In the genomic region with DNA sequence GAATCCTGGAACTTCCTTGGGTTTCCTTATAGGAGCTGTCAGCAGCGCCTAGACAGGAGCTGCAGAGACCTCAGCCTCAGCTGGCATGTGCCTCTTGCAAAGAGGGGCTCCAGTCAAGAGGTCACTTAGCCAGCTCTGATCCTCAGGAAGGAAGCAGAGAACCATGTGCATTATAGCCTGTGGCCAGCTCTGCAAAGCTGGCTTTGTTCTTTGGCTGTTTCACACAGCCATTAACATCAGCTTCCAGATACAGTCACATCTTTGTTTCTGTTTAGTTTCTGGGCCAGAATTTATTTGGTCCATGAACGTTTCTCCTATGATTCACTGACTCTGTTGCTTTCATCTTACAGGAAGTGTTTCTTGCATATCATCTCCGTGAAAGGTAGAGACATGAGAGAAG, we compare ENCODE assay signal across 26 cellular contexts.
DNase-seq lines count a peak whose midpoint lies in the region; ATAC-seq and TF ChIP-seq lines count a peak whose summit lies in the region.
"Had no signal": no experiment of that assay in that cellular context is flagged by ENCODE, and none has a peak within 500 bp of the region (broad histone marks: within the 10 kb centered on the region; RNA-seq: fewer than 3 reads in every experiment).

No MANE protein-coding gene starts in this region.

- no peaks in the 10 kb centered on the region for H3K4me1 ChIP-seq in colonic mucosa
- H3K4me1 ChIP-seq in MM.1S (ENCODE audit: low read length) = no peaks in the 10 kb centered on the region
- H3K4me1 ChIP-seq: psoas muscle, SJCRH30 had no signal

- peak overlapping the region; percentile 2 for H3K27ac Mint-ChIP-seq in T-helper 17 cell
- H3K27ac Mint-ChIP-seq: activated CD4-positive, alpha-beta memory T cell treated with anti-CD3 and anti-CD28 coated beads for 36 hours; activated T-helper 17 cell treated with anti-CD3 and anti-CD28 coated beads, Interleukin-2, amount 50 U/mL, for 72 hours; CD8-positive, alpha-beta T cell; dendritic cell treated with granulocyte-macrophage colony-stimulating factor and Interleukin-4, amounts not matched to agents 40 ng/mL and 50 ng/mL, for 4 days; T-cell had no signal

- no peak overlapping the region for H2AFZ ChIP-seq in MM.1S (ENCODE audit: low read length)

- peaks cover 8% of the 10 kb centered on the region for H3K36me3 Mint-ChIP-seq in T-helper 17 cell (ENCODE audit: low read depth)
- H3K36me3 Mint-ChIP-seq: activated CD4-positive, alpha-beta memory T cell treated with anti-CD3 and anti-CD28 coated beads for 36 hours had no signal

- H3K9me3 ChIP-seq in AG04450 (ENCODE audit: control insufficient read depth, insufficient read depth, low read length) (no peaks in the 10 kb centered on the region), T-helper 17 cell (ENCODE audit: control insufficient read depth, low read length, poor library complexity, severe bottlenecking) (no peaks in the 10 kb centered on the region), colonic mucosa (no peaks in the 10 kb centered on the region), MM.1S (replicated peaks; ENCODE audit: insufficient read depth, low read length) (no peaks in the 10 kb centered on the region)
- H3K9me3 ChIP-seq: psoas muscle, SJCRH30, tibial nerve had no signal

- CTCF ChIA-PET in AG04450 (lab: Charles Lee) = no interaction called here

- no peak for TF ChIP-seq CTCF in AG04450 (IDR thresholded peaks at IDR 0.05; ENCODE audit: low read depth, low read length)
- no peak for TF ChIP-seq CTCF in colonic mucosa (IDR thresholded peaks at IDR 0.05)
- no peak for TF ChIP-seq CTCF in MM.1S (IDR thresholded peaks at IDR 0.05; ENCODE audit: low read length)

- H3K36me3 ChIP-seq in colonic mucosa = no peaks in the 10 kb centered on the region
- no peaks in the 10 kb centered on the region for H3K36me3 ChIP-seq in MM.1S (replicated peaks; ENCODE audit: insufficient read depth, low read length)
- H3K36me3 ChIP-seq: SJCRH30 had no signal

- no peaks in the 10 kb centered on the region for H3K79me2 ChIP-seq in MM.1S (ENCODE audit: low read length)

- no peak for ATAC-seq in T-helper 17 cell
- ATAC-seq: activated CD4-positive, CD25-positive, alpha-beta regulatory T cell treated with anti-CD3 and anti-CD28 coated beads, Interleukin-2, amount 50 U/mL, for 24 hours; activated T-helper 17 cell treated with anti-CD3 and anti-CD28 coated beads, Interleukin-2, amount 50 U/mL, for 72 hours; CD8-positive, alpha-beta T cell; psoas muscle; stimulated activated naive CD8-positive, alpha-beta T cell treated with anti-CD3 and anti-CD28 coated beads, Interleukin-15, Interleukin-2, amounts not matched to agents 100 U/mL and 50 U/mL, for 24 hours; T-cell had no signal

- DNase-seq in AG04450 (ENCODE audit: low read depth, low spot score) (no peak), T-helper 17 cell (no peak), foreskin melanocyte (peak; percentile 93), middle frontal gyrus (ENCODE audit: extremely low spot score, low spot score) (peak; percentile 29), DMS79 (lab: John Stamatoyannopoulos, UW) (no peak), NCI-H1436 treated with DMSO at 0.1 percent for 48 hours (lab: John Stamatoyannopoulos, UW) (no peak), colonic mucosa (no peak), MM.1S (no peak)
- DNase-seq: activated CD4-positive, alpha-beta memory T cell treated with anti-CD3 and anti-CD28 coated beads for 36 hours; activated CD8-positive, alpha-beta memory T cell treated with anti-CD3 and anti-CD28 coated beads, Interleukin-2, amount 50 U/mL, for 48 hours; activated naive CD4-positive, alpha-beta T cell treated with anti-CD3 and anti-CD28 coated beads, Interleukin-2, amount 50 U/mL, for 16 hours; CD8-positive, alpha-beta T cell; left cardiac atrium; NCI-H1092 treated with DMSO at 0.1 percent for 48 hours; NCI-H1930; NCI-H526 treated with DMSO at 0.1 percent for 48 hours; psoas muscle; SJCRH30; stimulated activated naive CD8-positive, alpha-beta T cell treated with anti-CD3 and anti-CD28 coated beads, Interleukin-15, Interleukin-2, amounts not matched to agents 100 U/mL and 50 U/mL, for 24 hours; T-cell had no signal

- peaks cover 13% of the 10 kb centered on the region for H3K4me1 Mint-ChIP-seq in T-helper 17 cell
- H3K4me1 Mint-ChIP-seq: activated T-helper 17 cell treated with anti-CD3 and anti-CD28 coated beads, Interleukin-2, amount 50 U/mL, for 72 hours had no signal

- H3K4me2 ChIP-seq in MM.1S (ENCODE audit: low read depth, low read length) = no peak overlapping the region

- H3K27me3 ChIP-seq in AG04450 (ENCODE audit: control insufficient read depth, insufficient read depth, low read length) = no peaks in the 10 kb centered on the region
- H3K27me3 ChIP-seq in colonic mucosa = no peaks in the 10 kb centered on the region
- H3K27me3 ChIP-seq in MM.1S (replicated peaks; ENCODE audit: insufficient read depth, low read length) = no peaks in the 10 kb centered on the region
- H3K27me3 ChIP-seq: cardiac muscle cell, SJCRH30, tibial nerve had no signal

- H3K4me3 ChIP-seq in AG04450 (ENCODE audit: low read depth, low read length) (no peak overlapping the region), colonic mucosa (no peak overlapping the region), MM.1S (ENCODE audit: low read length) (no peak overlapping the region)
- H3K4me3 ChIP-seq: cardiac muscle cell, psoas muscle, SJCRH30, tibial nerve had no signal

- H3K4me3 Mint-ChIP-seq in T-helper 17 cell = no peak overlapping the region
- H3K4me3 Mint-ChIP-seq: activated CD4-positive, alpha-beta memory T cell treated with anti-CD3 and anti-CD28 coated beads for 36 hours; activated T-helper 17 cell treated with anti-CD3 and anti-CD28 coated beads, Interleukin-2, amount 50 U/mL, for 72 hours; B cell; CD8-positive, alpha-beta T cell; dendritic cell treated with granulocyte-macrophage colony-stimulating factor and Interleukin-4, amounts not matched to agents 40 ng/mL and 50 ng/mL, for 4 days; T-cell had no signal

- POLR2A ChIA-PET in AG04450 (lab: Yijun Ruan, JAX) = no interaction called here

- no peaks in the 10 kb centered on the region for H3K9me2 ChIP-seq in MM.1S (replicated peaks; ENCODE audit: insufficient read depth, low read length)

- H4K20me1 ChIP-seq in MM.1S (ENCODE audit: insufficient read depth, low read length) = no peaks in the 10 kb centered on the region

- intact Hi-C loops in colonic mucosa (cut with DNase I) = no loop called here

- H3K27ac ChIP-seq in AG04450 (ENCODE audit: low read depth, low read length) = peak overlapping the region; percentile 11
- H3K27ac ChIP-seq in colonic mucosa = no peak overlapping the region
- H3K27ac ChIP-seq in MM.1S (ENCODE audit: low read length) = no peak overlapping the region
- H3K27ac ChIP-seq: cardiac muscle cell, psoas muscle, SJCRH30 had no signal

- no peaks in the 10 kb centered on the region for H3K27me3 Mint-ChIP-seq in T-helper 17 cell
- H3K27me3 Mint-ChIP-seq: activated CD4-positive, alpha-beta memory T cell treated with anti-CD3 and anti-CD28 coated beads for 36 hours; activated T-helper 17 cell treated with anti-CD3 and anti-CD28 coated beads, Interleukin-2, amount 50 U/mL, for 72 hours; B cell; dendritic cell treated with granulocyte-macrophage colony-stimulating factor and Interleukin-4, amounts not matched to agents 40 ng/mL and 50 ng/mL, for 4 days; T-cell had no signal

- no peaks in the 10 kb centered on the region for H3F3A ChIP-seq in MM.1S (ENCODE audit: insufficient read depth, low read length)

- H3K9ac ChIP-seq in colonic mucosa (ENCODE audit: low read depth in 2 of 2, low read length in 2 of 2) (no peak overlapping the region), MM.1S (ENCODE audit: low read length) (no peak overlapping the region)

Comparison
In these comparisons a context has a peak if more than half of its experiments do, and no peak if none do; other contexts are left out.
1. DNase-seq: peak in foreskin melanocyte (single experiment) and middle frontal gyrus (single experiment); none in AG04450 (single experiment), T-helper 17 cell (0 of 3), DMS79 (single experiment), NCI-H1436 treated with DMSO at 0.1 percent for 48 hours (single experiment), colonic mucosa (single experiment) and MM.1S (single experiment).